ENCODE assay signal across 12 cellular contexts in genomic region chrX:40552768-40553167, GRCh38. TPM values are rescaled to one million over a fixed set of nuclear protein-coding genes. Genes with fewer than 3 reads are reported as not detected.
DNase-seq lines count a peak whose midpoint lies in the region; ATAC-seq and TF ChIP-seq lines count a peak whose summit lies in the region.
"Had no signal": no experiment of that assay in that cellular context is flagged by ENCODE, and none has a peak within 500 bp of the region (broad histone marks: within the 10 kb centered on the region; RNA-seq: fewer than 3 reads in every experiment).

No MANE protein-coding gene starts in this region.

- CTCF ChIA-PET in HEK293 (lab: Yijun Ruan, JAX), result interaction anchor here (1.2 to 4.9 kb wide), 2 partner anchors 8 to 99 kb away, joined by 3 to 32 read pairs; no protein-coding TSS in a partner anchor

- TF ChIP-seq CTCF in HEK293 (tag by site-specific recombination; IDR thresholded peaks at IDR 0.05) (peak; percentile 47; the same call in 1 of the 2 replicates), kidney epithelial cell (IDR thresholded peaks at IDR 0.05; ENCODE audit: insufficient read depth, low read length, poor library complexity, severe bottlenecking) (peak; percentile 30)

- ATAC-seq in SK-N-SH treated with all-trans-retinoic acid at 6 μM for 48 hours, result peak; percentile 39; the same call in 1 of the 3 replicates
- no peak for ATAC-seq in GM21390 (IDR thresholded peaks at IDR 0.05; ENCODE audit: unreplicated experiment)
- ATAC-seq in HG02798 (IDR thresholded peaks at IDR 0.05; ENCODE audit: poor library complexity, unreplicated experiment), result no peak
- ATAC-seq: T-helper 17 cell had no signal

- H3K4me3 ChIP-seq in HEK293 (ENCODE audit: low read depth, low read length), result no peak overlapping the region
- H3K4me3 ChIP-seq in kidney epithelial cell (ENCODE audit: low read depth, low read length), result no peak overlapping the region
- H3K4me3 ChIP-seq: lung had no signal

- H3K27ac ChIP-seq in HEK293 (ENCODE audit: extremely low read depth, low read depth, low read length), result no peak overlapping the region

- H3K4me1 ChIP-seq in HEK293 (ENCODE audit: control insufficient read depth, insufficient read depth, low read length), result no peaks in the 10 kb centered on the region

- intact Hi-C loops in posterior vena cava (cut with DNase I), result no loop called here

- H3K36me3 ChIP-seq in HEK293 (ENCODE audit: control insufficient read depth in 2 of 2, insufficient read depth in 1 of 2, low read length in 2 of 2), result no peaks in the 10 kb centered on the region
- no peaks in the 10 kb centered on the region for H3K36me3 ChIP-seq in kidney epithelial cell (ENCODE audit: control insufficient read depth, insufficient read depth, low read length)

- H3K9me3 ChIP-seq in HEK293 (ENCODE audit: control insufficient read depth, insufficient read depth, low read depth, low read length), result no peaks in the 10 kb centered on the region

- peaks cover 4% of the 10 kb centered on the region for H3K27me3 ChIP-seq in kidney epithelial cell (ENCODE audit: control insufficient read depth, insufficient read depth, low read length)

- DNase-seq in COR-L47 (lab: John Stamatoyannopoulos, UW) (peak; percentile 8), kidney epithelial cell (ENCODE audit: low read depth) (no peak), activated T-cell treated with anti-CD3 and anti-CD28 coated beads for 4 hours (no peak), posterior vena cava (ENCODE audit: low spot score) (no peak)
- DNase-seq: NCI-H2029 treated with DMSO at 0.1 percent for 48 hours; stimulated activated CD4-positive, alpha-beta T cell treated with anti-CD3 and anti-CD28 coated beads, Interleukin-12 subunit alpha, Interleukin-12 subunit beta, amount 100 ng/mL, for 4 hours; T-helper 17 cell had no signal

- POLR2A ChIA-PET in HEK293 (lab: Yijun Ruan, JAX), result no interaction called here

TF ChIP-seq in HEK293, 187 proteins besides CTCF, POLR2A, EP300 and RAD21 (continues in another document):
- no peak for TF ChIP-seq ZNF518A (tag by site-specific recombination; conservative IDR thresholded peaks at IDR 0.05; ENCODE audit: low read depth)
- no peak for TF ChIP-seq ZNF692 (tag by site-specific recombination; IDR thresholded peaks at IDR 0.05)
- TF ChIP-seq SP2 (tag by site-specific recombination; IDR thresholded peaks at IDR 0.05), result no peak
- TF ChIP-seq KLF16 (tag by site-specific recombination; IDR thresholded peaks at IDR 0.05), result no peak

TF ChIP-seq in SK-N-SH treated with all-trans-retinoic acid at 6 μM for 48 hours, 23 proteins besides CTCF, POLR2A, EP300 and RAD21:
- TF ChIP-seq SNAI2 (CRISPR knock-in tag; IDR thresholded peaks at IDR 0.05) (no peak), ESRRG (CRISPR knock-in tag; IDR thresholded peaks at IDR 0.05) (no peak), ISL1 (CRISPR knock-in tag; IDR thresholded peaks at IDR 0.05) (no peak), GLIS3 (CRISPR knock-in tag; IDR thresholded peaks at IDR 0.05) (no peak), CSDC2 (CRISPR knock-in tag; IDR thresholded peaks at IDR 0.05) (no peak), ZNF565 (CRISPR knock-in tag; conservative IDR thresholded peaks at IDR 0.05; ENCODE audit: low read depth) (no peak)

RNA-seq across cellular contexts. Expression of gene ATP6AP2, which starts 28.0 kb away (rescaled TPM):
- total RNA-seq in kidney epithelial cell (88.9 and 101 TPM in 2 replicates), posterior vena cava (100 to 1,000 TPM; 107 to 127 TPM)
